Comparison of ENCODE assay signal across 25 cellular contexts in the genomic region with DNA sequence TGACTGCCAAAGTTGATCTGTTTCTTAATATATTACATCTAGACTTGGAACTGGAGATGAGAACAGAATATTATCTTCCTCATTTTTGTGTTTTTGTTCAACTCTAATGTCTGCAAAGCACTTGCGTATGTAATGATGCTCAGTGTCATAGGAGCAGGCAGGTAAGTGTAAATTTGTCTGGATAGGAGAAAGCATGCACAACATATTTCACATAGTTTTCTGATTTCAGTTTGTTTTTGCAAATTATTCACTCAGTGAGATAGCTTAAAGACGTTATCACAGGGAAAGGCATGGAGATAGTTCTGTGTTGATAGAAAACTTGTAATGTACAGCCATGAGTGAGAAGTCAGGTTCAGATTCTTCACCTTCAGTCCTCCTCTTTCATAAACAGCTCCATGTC.
"Had no signal": no experiment of that assay in that cellular context is flagged by ENCODE, and none has a peak within 500 bp of the region (broad histone marks: within the 10 kb centered on the region; RNA-seq: fewer than 3 reads in every experiment).

No MANE protein-coding gene starts in this region.

- H3K4me3 Mint-ChIP-seq: naive thymus-derived CD8-positive, alpha-beta T cell; nephron; neural crest cell; stimulated activated memory B cell treated with anti-CD40 and anti-IgM and Interleukin-4, amounts not matched to agents 10 μg/mL and 1 μg/mL and 100 μg/mL, for 72 hours; stimulated activated naive CD8-positive, alpha-beta T cell treated with anti-CD3 and anti-CD28 coated beads, Interleukin-15, amount 100 ng/mL, for 72 hours had no signal

- H3K4me1 ChIP-seq: right atrium auricular region had no signal

- H3K27me3 ChIP-seq: ovary, right atrium auricular region, right lobe of liver, transverse colon, upper lobe of right lung had no signal

- H3K4me3 ChIP-seq: left ventricle myocardium inferior, lung, mucosa of descending colon, ovary, right atrium auricular region, right lobe of liver, smooth muscle cell, transverse colon, upper lobe of right lung had no signal

- H3K4me1 Mint-ChIP-seq: naive thymus-derived CD8-positive, alpha-beta T cell; nephron; neural crest cell; stimulated activated memory B cell treated with anti-CD40 and anti-IgM and Interleukin-4, amounts not matched to agents 10 μg/mL and 1 μg/mL and 100 μg/mL, for 72 hours; stimulated activated naive CD8-positive, alpha-beta T cell treated with anti-CD3 and anti-CD28 coated beads, Interleukin-15, amount 100 ng/mL, for 72 hours had no signal

- H3K36me3 Mint-ChIP-seq: naive thymus-derived CD8-positive, alpha-beta T cell; stimulated activated memory B cell treated with anti-CD40 and anti-IgM and Interleukin-4, amounts not matched to agents 10 μg/mL and 1 μg/mL and 100 μg/mL, for 72 hours had no signal

- H3K27me3 Mint-ChIP-seq: naive thymus-derived CD8-positive, alpha-beta T cell; stimulated activated memory B cell treated with anti-CD40 and anti-IgM and Interleukin-4, amounts not matched to agents 10 μg/mL and 1 μg/mL and 100 μg/mL, for 72 hours; stimulated activated naive CD8-positive, alpha-beta T cell treated with anti-CD3 and anti-CD28 coated beads, Interleukin-15, amount 100 ng/mL, for 72 hours had no signal

- H3K27ac Mint-ChIP-seq: naive thymus-derived CD8-positive, alpha-beta T cell; nephron; progenitor cell of endocrine pancreas; stimulated activated memory B cell treated with anti-CD40 and anti-IgM and Interleukin-4, amounts not matched to agents 10 μg/mL and 1 μg/mL and 100 μg/mL, for 72 hours; stimulated activated naive CD8-positive, alpha-beta T cell treated with anti-CD3 and anti-CD28 coated beads, Interleukin-15, amount 100 ng/mL, for 72 hours had no signal

- H3K27ac ChIP-seq: left ventricle myocardium inferior, ovary, right atrium auricular region, transverse colon, upper lobe of right lung had no signal

- ATAC-seq: naive thymus-derived CD8-positive, alpha-beta T cell; stimulated activated memory B cell treated with anti-CD40 and anti-IgM and Interleukin-4, amounts not matched to agents 10 μg/mL and 1 μg/mL and 100 μg/mL, for 72 hours; stimulated activated naive CD8-positive, alpha-beta T cell treated with anti-CD3 and anti-CD28 coated beads, Interleukin-15, amount 100 ng/mL, for 72 hours had no signal

- DNase-seq: islet precursor cell; left ventricle myocardium inferior; mesendoderm; midbrain; mucosa of descending colon; naive thymus-derived CD8-positive, alpha-beta T cell; nucleus accumbens; ovary; right lobe of liver; stimulated activated CD4-positive, alpha-beta T cell treated with anti-CD3 and anti-CD28 coated beads, Interleukin-1b, Interleukin-23, amount 100 ng/mL, for 48 hours; stimulated activated CD4-positive, alpha-beta T cell treated with anti-CD3 and anti-CD28 coated beads, Interleukin-2, amount 100 ng/mL, for 48 hours; stimulated activated CD4-positive, alpha-beta T cell treated with anti-CD3 and anti-CD28 coated beads, Interleukin-4, amount 100 ng/mL, for 4 hours; stimulated activated CD8-positive, alpha-beta memory T cell treated with anti-CD3 and anti-CD28 coated beads, Interleukin-4, amount 100 ng/mL, for 48 hours; stimulated activated naive CD4-positive, alpha-beta T cell treated with Interleukin-2 at 50 U/mL for 16 hours; stimulated activated naive CD8-positive, alpha-beta T cell treated with anti-CD3 and anti-CD28 coated beads, Interleukin-15, amount 100 ng/mL, for 72 hours; substantia nigra; transverse colon; upper lobe of right lung had no signal

- H3K9me3 ChIP-seq: left ventricle myocardium inferior, mucosa of descending colon, ovary, right atrium auricular region, right lobe of liver, transverse colon, upper lobe of right lung had no signal

- H3K4me2 ChIP-seq: smooth muscle cell had no signal

- H3K9me3 Mint-ChIP-seq: naive thymus-derived CD8-positive, alpha-beta T cell; nephron; neural crest cell; stimulated activated memory B cell treated with anti-CD40 and anti-IgM and Interleukin-4, amounts not matched to agents 10 μg/mL and 1 μg/mL and 100 μg/mL, for 72 hours; stimulated activated naive CD8-positive, alpha-beta T cell treated with anti-CD3 and anti-CD28 coated beads, Interleukin-15, amount 100 ng/mL, for 72 hours had no signal

- H3K36me3 ChIP-seq: left ventricle myocardium inferior, ovary, right atrium auricular region, right lobe of liver, upper lobe of right lung had no signal
